8 cellular contexts compared by ENCODE assay signal in genomic region chr3:196868297-196868661, GRCh38. TPM values are rescaled to one million over a fixed set of nuclear protein-coding genes. Genes with fewer than 3 reads are reported as not detected.
DNase-seq lines count a peak whose midpoint lies in the region; ATAC-seq and TF ChIP-seq lines count a peak whose summit lies in the region.

No MANE protein-coding gene starts in this region.

- peak overlapping the region; percentile 96 for H3K4me2 ChIP-seq in KMS-11
- H3K4me2 ChIP-seq in neuronal stem cell (ENCODE audit: insufficient read depth, low read length, poor library complexity, severe bottlenecking), result peak overlapping the region; percentile 91

- H3K4ac ChIP-seq in neuronal stem cell (ENCODE audit: low read length), result no peak overlapping the region

- no peak overlapping the region for H2AK5ac ChIP-seq in neuronal stem cell (ENCODE audit: low read depth, low read length)

- peak overlapping the region; percentile 60 for H3K18ac ChIP-seq in neuronal stem cell (ENCODE audit: low read length)

- H4K8ac ChIP-seq in neuronal stem cell (ENCODE audit: low read depth, low read length), result no peak overlapping the region

- H3K36me3 ChIP-seq in KMS-11 (ENCODE audit: insufficient read depth), result no peaks in the 10 kb centered on the region; the same call in 1 of the 2 replicates
- H3K36me3 ChIP-seq in neuronal stem cell (replicated peaks in 1 of 2; ENCODE audit: control insufficient read depth in 2 of 2, insufficient read depth in 2 of 2, low read length in 2 of 2), result peaks cover 0 to 8% of the 10 kb centered on the region in 2 donors

- no CpG with 5 or more reads among the region's 29 CpGs for WGBS in neuronal stem cell (ENCODE audit: extremely low coverage in 2 of 2, insufficient read length in 2 of 2, insufficient replicate concordance in 1 of 2), 2 donors

- peaks cover 51% of the 10 kb centered on the region for H3K79me2 ChIP-seq in KMS-11 (ENCODE audit: insufficient read depth, low read depth)

- H3K4me1 ChIP-seq in KMS-11 (ENCODE audit: low read depth, poor library complexity, severe bottlenecking), result peaks cover 21% of the 10 kb centered on the region
- peaks cover 4 to 5% of the 10 kb centered on the region in 2 donors for H3K4me1 ChIP-seq in neuronal stem cell (ENCODE audit: control insufficient read depth in 2 of 2, insufficient read depth in 1 of 2, low read depth in 1 of 2, low read length in 2 of 2)

- DNase-seq in NCI-H2227 (lab: John Stamatoyannopoulos, UW; ENCODE audit: unreplicated experiment) (peak; percentile 65), NCI-H2227 treated with DMSO at 0.1 percent for 48 hours (lab: John Stamatoyannopoulos, UW) (no peak), foreskin melanocyte (peak; percentile 37), neuronal stem cell (ENCODE audit: low spot score) (peak; percentile 11), DMS114 treated with DMSO at 0.1 percent for 48 hours (lab: John Stamatoyannopoulos, UW; ENCODE audit: unreplicated experiment) (no peak)
- DNase-seq in activated CD8-positive, alpha-beta memory T cell treated with anti-CD3 and anti-CD28 coated beads, Interleukin-2, amount 50 U/mL, for 48 hours, result peak; percentile 55

- no peak for TF ChIP-seq CTCF in KMS-11 (conservative IDR thresholded peaks at IDR 0.05; ENCODE audit: low read depth, low read length)

- ATAC-seq in GM21825 (IDR thresholded peaks at IDR 0.05; ENCODE audit: unreplicated experiment), result peak; percentile 25

- H3K79me1 ChIP-seq in neuronal stem cell (ENCODE audit: low read depth, low read length), result peaks cover 9% of the 10 kb centered on the region

- no peaks in the 10 kb centered on the region for H3K9me3 ChIP-seq in neuronal stem cell (replicated peaks in 1 of 2; ENCODE audit: control insufficient read depth in 2 of 2, insufficient read depth in 1 of 2, low read depth in 1 of 2, low read length in 2 of 2)

- H4K20me1 ChIP-seq in KMS-11 (ENCODE audit: insufficient read depth), result no peaks in the 10 kb centered on the region

- peak overlapping the region; percentile 89 for H3K14ac ChIP-seq in neuronal stem cell (ENCODE audit: low read length)

- H3K9ac ChIP-seq in KMS-11, result peak overlapping the region; percentile 67
- peak overlapping the region; percentile 98 for H3K9ac ChIP-seq in neuronal stem cell (ENCODE audit: low read depth, low read length, poor library complexity)

- H3K23ac ChIP-seq in neuronal stem cell (ENCODE audit: low read depth, low read length, poor library complexity), result peak overlapping the region; percentile 94

- H2BK5ac ChIP-seq in neuronal stem cell (ENCODE audit: low read length), result peak overlapping the region; percentile 93

- no peak overlapping the region for H2BK12ac ChIP-seq in neuronal stem cell (ENCODE audit: low read length)

- peak overlapping the region; percentile 72 for H3K4me3 ChIP-seq in KMS-11 (IDR thresholded peaks at IDR 0.05; ENCODE audit: insufficient read depth, low read depth, low read length)
- H3K4me3 ChIP-seq in neuronal stem cell (ENCODE audit: low read length in 2 of 2), result peak overlapping the region; percentile 62 to 100

- H2AFZ ChIP-seq in KMS-11 (ENCODE audit: low read depth) (peak overlapping the region; percentile 85; the same call in 1 of the 2 replicates), neuronal stem cell (ENCODE audit: low read length) (peak overlapping the region; percentile 87)

- H3K27me3 ChIP-seq in KMS-11 (ENCODE audit: insufficient read depth, low read depth) (no peaks in the 10 kb centered on the region), neuronal stem cell (ENCODE audit: control insufficient read depth in 3 of 3, insufficient read depth in 3 of 3, low read depth in 1 of 3, low read length in 3 of 3) (no peaks in the 10 kb centered on the region)

- H3K27ac ChIP-seq in KMS-11 (peak overlapping the region; percentile 65), neuronal stem cell (replicated peaks; ENCODE audit: low read length) (no peak overlapping the region)

- no peak overlapping the region for H4K91ac ChIP-seq in neuronal stem cell (ENCODE audit: low read depth, low read length, poor library complexity)

- H2BK15ac ChIP-seq in neuronal stem cell (ENCODE audit: low read length), result no peak overlapping the region

- H2BK120ac ChIP-seq in neuronal stem cell (ENCODE audit: low read depth, low read length), result no peak overlapping the region

RNA-seq across cellular contexts. Expression of gene SENP5, which starts 0.6 kb away (rescaled TPM):
- polyA plus RNA-seq in neuronal stem cell (2013, experiment 1 of 2), result 28.8 TPM
- 29.3 TPM for polyA plus RNA-seq in neuronal stem cell (2013, experiment 2 of 2)

Comparison
In these comparisons a context has a peak if more than half of its experiments do, and no peak if none do; other contexts are left out.
1. DNase-seq: peak in NCI-H2227 (single experiment), activated CD8-positive, alpha-beta memory T cell treated with anti-CD3 and anti-CD28 coated beads, Interleukin-2, amount 50 U/mL, for 48 hours (single experiment), foreskin melanocyte (single experiment) and neuronal stem cell (single experiment); none in NCI-H2227 treated with DMSO at 0.1 percent for 48 hours (single experiment) and DMS114 treated with DMSO at 0.1 percent for 48 hours (single experiment).